ENCODE assay signal across 22 cellular contexts in the genomic region with DNA sequence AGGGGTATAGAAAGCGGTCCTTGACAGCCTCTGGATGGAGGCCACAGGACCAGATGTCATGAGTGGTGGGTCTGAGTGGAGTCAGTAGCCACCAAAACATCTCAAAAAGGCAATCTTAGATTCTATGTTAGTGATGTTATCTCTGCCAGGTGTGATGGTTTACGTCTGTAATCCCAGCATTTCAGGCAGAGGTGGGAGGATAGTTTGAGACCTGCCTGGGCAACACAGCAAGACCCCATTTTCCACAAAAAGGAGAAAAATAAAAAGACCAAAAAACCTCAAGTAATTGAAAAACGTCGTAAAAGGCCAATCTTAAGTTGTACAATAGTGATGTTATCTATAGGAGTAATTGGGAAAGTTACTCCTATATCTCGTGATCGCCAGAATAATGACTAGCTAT. TPM values are rescaled to one million over a fixed set of nuclear protein-coding genes. Genes with fewer than 3 reads are reported as not detected.
DNase-seq lines count a peak whose midpoint lies in the region; ATAC-seq, FAIRE-seq and TF ChIP-seq lines count a peak whose summit lies in the region.
"Had no signal": no experiment of that assay in that cellular context is flagged by ENCODE, and none has a peak within 500 bp of the region (broad histone marks: within the 10 kb centered on the region; RNA-seq: fewer than 3 reads in every experiment).

No MANE protein-coding gene starts in this region.

- WGBS in K562 (ENCODE audit: insufficient coverage, low coverage, missing lambda C conversion rate), result 59% methylated on average over 6 of the region's 6 CpGs

- peaks cover 9% of the 10 kb centered on the region for H3K4me1 Mint-ChIP-seq in WTC11
- peaks cover 20% of the 10 kb centered on the region for H3K4me1 Mint-ChIP-seq in neural crest cell

- H3K4me1 ChIP-seq in K562 (replicated peaks in 1 of 2; ENCODE audit: control insufficient read depth in 2 of 2, insufficient read depth in 2 of 2, low read length in 2 of 2) (peaks cover 5 to 14% of the 10 kb centered on the region in 2 experiments; a peak in 4 of 5 replicates), MM.1S (ENCODE audit: low read length) (peaks cover 3% of the 10 kb centered on the region; the same call in 1 of the 2 replicates)
- H3K4me1 ChIP-seq: BE2C had no signal

- H3K36me3 Mint-ChIP-seq in WTC11 (no peaks in the 10 kb centered on the region), neural crest cell (ENCODE audit: low read depth) (no peaks in the 10 kb centered on the region)
- H3K36me3 Mint-ChIP-seq: IgD-negative memory B cell had no signal

- ATAC-seq in WTC11, result no peak
- no peak for ATAC-seq in K562
- ATAC-seq in left lobe of liver, result no peak
- ATAC-seq in GM19467 (IDR thresholded peaks at IDR 0.05; ENCODE audit: unreplicated experiment), result no peak
- ATAC-seq: GM23338, HepG2 had no signal

- TF ChIP-seq RAD21 in K562 (CRISPR knock-in tag; conservative IDR thresholded peaks at IDR 0.05 in 1 of 2, IDR thresholded peaks at IDR 0.05 in 1 of 2), result no peak

- H3K9me1 ChIP-seq in K562 (ENCODE audit: control insufficient read depth, insufficient read depth, low read length), result no peaks in the 10 kb centered on the region

- H3K9me2 ChIP-seq in MM.1S (replicated peaks; ENCODE audit: insufficient read depth, low read length), result no peaks in the 10 kb centered on the region

- H3K4me2 ChIP-seq in K562 (ENCODE audit: insufficient read depth, low read length) (no peak overlapping the region), MM.1S (ENCODE audit: low read depth, low read length) (no peak overlapping the region)
- H3K4me2 ChIP-seq: GM23338 had no signal

- H3K36me3 ChIP-seq in K562 (ENCODE audit: control insufficient read depth, insufficient read depth, low read length), result no peaks in the 10 kb centered on the region
- no peaks in the 10 kb centered on the region for H3K36me3 ChIP-seq in MM.1S (replicated peaks; ENCODE audit: insufficient read depth, low read length)
- H3K36me3 ChIP-seq: BE2C had no signal

- H4K20me1 ChIP-seq in K562 (replicated peaks; ENCODE audit: control insufficient read depth, insufficient read depth, low read length), result no peaks in the 10 kb centered on the region
- H4K20me1 ChIP-seq in MM.1S (ENCODE audit: insufficient read depth, low read length), result no peaks in the 10 kb centered on the region

- H3K27me3 ChIP-seq in K562 (ENCODE audit: control insufficient read depth in 2 of 2, insufficient read depth in 2 of 2, low read length in 2 of 2) (no peaks in the 10 kb centered on the region), MM.1S (replicated peaks; ENCODE audit: insufficient read depth, low read length) (no peaks in the 10 kb centered on the region)
- H3K27me3 ChIP-seq: BE2C had no signal

- FAIRE-seq in K562 (lab: Jason Lieb, UNC), result no peak
- FAIRE-seq: A204.1, D721Med, G401.6, GM12891, GM19239, H54, HepG2 had no signal

- no peak for TF ChIP-seq EP300 in K562 (IDR thresholded peaks at IDR 0.05; ENCODE audit: low read length)

- POLR2A ChIA-PET in WTC11 (lab: Charles Lee), result no interaction called here
- POLR2A ChIA-PET in K562 (lab: Yijun Ruan, JAX), result no interaction called here

- TF ChIP-seq CTCF in WTC11 (IDR thresholded peaks at IDR 0.05), result no peak
- TF ChIP-seq CTCF in K562 (IDR thresholded peaks at IDR 0.05 in 2 of 3, conservative IDR thresholded peaks at IDR 0.05 in 1 of 3; ENCODE audit: insufficient read depth in 2 of 3, low read depth in 1 of 3, low read length in 3 of 3), result no peak
- no peak for TF ChIP-seq CTCF in neural crest cell (conservative IDR thresholded peaks at IDR 0.05)
- TF ChIP-seq CTCF in MM.1S (IDR thresholded peaks at IDR 0.05; ENCODE audit: low read length), result no peak

- H3K9ac ChIP-seq in K562 (ENCODE audit: insufficient read depth in 1 of 2, low read depth in 2 of 2, low read length in 2 of 2) (no peak overlapping the region), MM.1S (ENCODE audit: low read length) (no peak overlapping the region)

- no peak overlapping the region for H2AFZ ChIP-seq in K562 (ENCODE audit: low read depth, low read length)
- H2AFZ ChIP-seq in MM.1S (ENCODE audit: low read length), result no peak overlapping the region
- H2AFZ ChIP-seq: GM23338 had no signal

- H3K27ac ChIP-seq in K562 (ENCODE audit: extremely low read depth, low read depth, low read length) (no peak overlapping the region), MM.1S (ENCODE audit: low read length) (no peak overlapping the region)

- CTCF ChIA-PET in WTC11 (lab: Charles Lee) (no interaction called here), K562 (lab: Yijun Ruan, JAX; ENCODE audit: low intra/inter-chr PET ratio) (no interaction called here)

- DNase-seq in WTC11 (ENCODE audit: low spot score), result no peak
- DNase-seq in K562 (ENCODE audit: extremely low read depth in 1 of 4, low spot score in 3 of 4), result no peak
- no peak for DNase-seq in neural crest cell (ENCODE audit: low read depth, low spot score)
- DNase-seq in MM.1S, result no peak
- DNase-seq in left lobe of liver (ENCODE audit: low spot score), result no peak
- DNase-seq: ACHN; BE2C; C1 segment of cervical spinal cord; Caco-2; CD4-positive, alpha-beta T cell; HCEC 1CT; HFFc6 had no signal

- no TSS peak for BruUV-seq in K562 (replicated peaks; lab: Mats Ljungman, UMichigan)

- no peak for TF ChIP-seq POLR2A in K562 (conservative IDR thresholded peaks at IDR 0.05)

- H3K27ac Mint-ChIP-seq in WTC11 (no peak overlapping the region), neural crest cell (ENCODE audit: unreplicated experiment) (peak overlapping the region; percentile 46)
- H3K27ac Mint-ChIP-seq: CD4-positive, alpha-beta T cell; GM23338; HFFc6 had no signal

- H3K27me3 Mint-ChIP-seq in WTC11 (ENCODE audit: low read depth) (no peaks in the 10 kb centered on the region; the same call in 1 of the 2 replicates), neural crest cell (ENCODE audit: low read depth) (no peaks in the 10 kb centered on the region)
- H3K27me3 Mint-ChIP-seq: CD4-positive, alpha-beta T cell; IgD-negative memory B cell had no signal

- H3K79me2 ChIP-seq in K562 (ENCODE audit: control insufficient read depth, insufficient read depth, low read length) (peaks cover 13% of the 10 kb centered on the region), MM.1S (ENCODE audit: low read length) (peaks cover 12% of the 10 kb centered on the region)

- H3F3A ChIP-seq in MM.1S (ENCODE audit: insufficient read depth, low read length), result peaks cover 8% of the 10 kb centered on the region

- in situ Hi-C loops in K562 (cut with MboI), result no loop called here

- H3K9me3 Mint-ChIP-seq in WTC11 (no peaks in the 10 kb centered on the region), neural crest cell (no peaks in the 10 kb centered on the region)
- H3K9me3 Mint-ChIP-seq: CD4-positive, alpha-beta T cell; HFFc6 had no signal

- no peak overlapping the region for H3K4me3 Mint-ChIP-seq in WTC11
- H3K4me3 Mint-ChIP-seq in neural crest cell, result no peak overlapping the region
- H3K4me3 Mint-ChIP-seq: CD4-positive, alpha-beta T cell; GM23338; HFFc6 had no signal

- H3K9me3 ChIP-seq in K562 (replicated peaks; ENCODE audit: control insufficient read depth, insufficient read depth, low read depth, low read length), result no peaks in the 10 kb centered on the region
- H3K9me3 ChIP-seq in MM.1S (replicated peaks; ENCODE audit: insufficient read depth, low read length), result no peaks in the 10 kb centered on the region
- H3K9me3 ChIP-seq: BE2C, Caco-2 had no signal

- intact Hi-C loops in K562 (cut with micrococcal nuclease), result loop anchor here (10.0 kb wide), 1 partner anchor 209 kb away; no protein-coding TSS in a partner anchor

- no peak overlapping the region for H3K4me3 ChIP-seq in K562
- no peak overlapping the region for H3K4me3 ChIP-seq in MM.1S (ENCODE audit: low read length)
- H3K4me3 ChIP-seq: GM23338 had no signal

RNA-seq across cellular contexts. Expression of a gene that starts 3.7 kb away (rescaled TPM):
- total RNA-seq in WTC11 (2021) (141 to 160 TPM (median 141 TPM) in 3 replicates), K562 (2014; rRNA removed) (95.4 and 124 TPM in 2 replicates), K562 (2014; rRNA removed; fragmentation: Illumina TruSeq; extraction: Trizol) (245 and 293 TPM in 2 replicates), K562 (2015; rRNA removed; fragmentation: Illumina TruSeq; extraction: Trizol) (154 and 162 TPM in 2 replicates), K562 (2021) (266 and 273 TPM in 2 replicates), neural crest cell (157 and 160 TPM in 2 replicates), left lobe of liver (150 TPM)
- 62.0 and 62.6 TPM in 2 replicates for total RNA-seq in K562 (2011; cell fraction: chromatin; rRNA removed; ENCODE audit: low replicate concordance)
- 38.3 and 45.9 TPM in 2 replicates for total RNA-seq in K562 (2011; cell fraction: nucleolus; rRNA removed)
- 63.4 and 83.7 TPM in 2 replicates for total RNA-seq in K562 (2011; cell fraction: nucleoplasm; rRNA removed)
- polyA plus RNA-seq in K562 (2011; rRNA removed) (125 and 198 TPM in 2 replicates), K562 (2014; fragmentation: Illumina TruSeq; extraction: Trizol) (194 and 219 TPM in 2 replicates), K562 (2014; fragmentation: Nextera tagmentation; extraction: Ambion mirVana) (100 to 1,000 TPM; 607 to 620 TPM), K562 (2014; rRNA removed) (117 and 134 TPM in 2 replicates)
- polyA plus RNA-seq in K562 (2011; cell fraction: cytosol; rRNA removed), result 161 and 214 TPM in 2 replicates
- 96.3 and 140 TPM in 2 replicates for polyA plus RNA-seq in K562 (2011; cell fraction: nucleus; rRNA removed)
- 159 and 305 TPM in 2 replicates for polyA plus RNA-seq in K562 (2012)
- 124 and 166 TPM in 2 replicates for polyA minus RNA-seq in K562 (2011; rRNA and poly(A)+ RNA removed)
- polyA minus RNA-seq in K562 (2011; cell fraction: cytosol; rRNA and poly(A)+ RNA removed), result 80.1 and 100 TPM in 2 replicates
- polyA minus RNA-seq in K562 (2011; cell fraction: nucleus; rRNA and poly(A)+ RNA removed), result 21.0 and 35.2 TPM in 2 replicates

RNA-seq across cellular contexts. Expression of a gene that starts 51.8 kb away (rescaled TPM):
- total RNA-seq in WTC11 (2021), result 9.5 to 10.7 TPM (median 9.5 TPM) in 3 replicates
- not detected in 2 replicates for total RNA-seq in K562 (2011; cell fraction: chromatin; rRNA removed; ENCODE audit: low replicate concordance)
- total RNA-seq in K562 (2011; cell fraction: nucleolus; rRNA removed), result not detected in 2 replicates
- total RNA-seq in K562 (2011; cell fraction: nucleoplasm; rRNA removed), result not detected in 2 replicates
- total RNA-seq in K562 (2014; rRNA removed), result not detected in 2 replicates
- not detected in 2 replicates for total RNA-seq in K562 (2014; rRNA removed; fragmentation: Illumina TruSeq; extraction: Trizol)
- not detected in 2 replicates for total RNA-seq in K562 (2015; rRNA removed; fragmentation: Illumina TruSeq; extraction: Trizol)
- total RNA-seq in K562 (2021), result not detected in 2 replicates
- not detected in 2 replicates for polyA plus RNA-seq in K562 (2011; rRNA removed)
- polyA plus RNA-seq in K562 (2011; cell fraction: cytosol; rRNA removed), result not detected in 2 replicates
- not detected in 2 replicates for polyA plus RNA-seq in K562 (2011; cell fraction: nucleus; rRNA removed)
- not detected in 2 replicates for polyA plus RNA-seq in K562 (2012)
- polyA plus RNA-seq in K562 (2014; fragmentation: Illumina TruSeq; extraction: Trizol), result not detected in 2 replicates
- polyA plus RNA-seq in K562 (2014; fragmentation: Nextera tagmentation; extraction: Ambion mirVana), result not detected
- polyA plus RNA-seq in K562 (2014; rRNA removed), result not detected in 2 replicates
- polyA minus RNA-seq in K562 (2011; rRNA and poly(A)+ RNA removed), result not detected in 2 replicates
- polyA minus RNA-seq in K562 (2011; cell fraction: cytosol; rRNA and poly(A)+ RNA removed), result not detected in 2 replicates
- not detected in 2 replicates for polyA minus RNA-seq in K562 (2011; cell fraction: nucleus; rRNA and poly(A)+ RNA removed)
- 18.9 and 21.4 TPM in 2 replicates for total RNA-seq in neural crest cell
- 0.45 TPM for total RNA-seq in left lobe of liver
- total RNA-seq: HepG2, HFFc6 had no signal
- polyA plus RNA-seq: HepG2, IgD-negative memory B cell had no signal

RNA-seq across cellular contexts. Expression of a gene that starts 59.5 kb away (rescaled TPM):
- total RNA-seq in WTC11 (2021), result 0.16 to 0.28 TPM in 2 of 3 replicates, not detected in the other
- total RNA-seq in K562 (2011; cell fraction: chromatin; rRNA removed; ENCODE audit: low replicate concordance), result 0.49 and 0.51 TPM in 2 replicates
- 0.26 and 0.50 TPM in 2 replicates for total RNA-seq in K562 (2011; cell fraction: nucleolus; rRNA removed)
- 0.61 TPM in 1 of 2 replicates, not detected in the other for total RNA-seq in K562 (2011; cell fraction: nucleoplasm; rRNA removed)
- total RNA-seq in K562 (2014; rRNA removed), result 0.14 TPM in 1 of 2 replicates, not detected in the other
- not detected in 2 replicates for total RNA-seq in K562 (2014; rRNA removed; fragmentation: Illumina TruSeq; extraction: Trizol)
- not detected in 2 replicates for total RNA-seq in K562 (2015; rRNA removed; fragmentation: Illumina TruSeq; extraction: Trizol)
- total RNA-seq in K562 (2021), result not detected in 2 replicates
- not detected in 2 replicates for polyA plus RNA-seq in K562 (2011; rRNA removed)
- polyA plus RNA-seq in K562 (2011; cell fraction: cytosol; rRNA removed), result not detected in 2 replicates
- polyA plus RNA-seq in K562 (2011; cell fraction: nucleus; rRNA removed), result 0.51 TPM in 1 of 2 replicates, not detected in the other
- polyA plus RNA-seq in K562 (2012), result not detected in 2 replicates
- polyA plus RNA-seq in K562 (2014; fragmentation: Illumina TruSeq; extraction: Trizol), result not detected in 2 replicates
- polyA plus RNA-seq in K562 (2014; fragmentation: Nextera tagmentation; extraction: Ambion mirVana), result not detected
- 0.05 TPM in 1 of 2 replicates, not detected in the other for polyA plus RNA-seq in K562 (2014; rRNA removed)
- 0.14 TPM in 1 of 2 replicates, not detected in the other for polyA minus RNA-seq in K562 (2011; rRNA and poly(A)+ RNA removed)
- not detected in 2 replicates for polyA minus RNA-seq in K562 (2011; cell fraction: cytosol; rRNA and poly(A)+ RNA removed)
- polyA minus RNA-seq in K562 (2011; cell fraction: nucleus; rRNA and poly(A)+ RNA removed), result 0.13 and 0.44 TPM in 2 replicates
- 0.35 and 0.50 TPM in 2 replicates for total RNA-seq in neural crest cell
- not detected for total RNA-seq in left lobe of liver
- total RNA-seq: Caco-2, GM23338, HFFc6 had no signal
- polyA plus RNA-seq: GM23338, IgD-negative memory B cell had no signal
